6 cellular contexts compared by ENCODE assay signal in the genomic region with DNA sequence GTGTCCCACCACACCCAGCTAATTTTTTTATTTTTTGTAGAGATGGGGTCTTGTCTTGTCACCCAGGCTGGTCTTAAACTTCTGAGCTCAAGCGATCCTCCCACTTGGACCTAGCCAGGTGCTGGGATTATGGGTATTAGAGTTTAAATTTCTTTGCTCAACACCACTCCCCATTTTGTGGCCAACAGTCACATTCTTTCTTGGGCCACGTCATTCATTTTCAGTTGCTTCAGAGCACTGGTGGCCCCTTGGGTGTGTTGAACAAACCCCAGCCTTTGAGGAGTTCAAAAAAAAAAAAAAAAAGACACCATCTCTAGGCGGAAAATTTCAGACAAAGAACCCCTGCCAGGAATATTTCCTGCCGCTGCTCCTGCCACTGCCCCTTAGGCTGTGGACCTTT.
DNase-seq lines count a peak whose midpoint lies in the region; ATAC-seq, FAIRE-seq and TF ChIP-seq lines count a peak whose summit lies in the region.
"Not testable (repeated sequence)": the region's sequence is repeated elsewhere in the genome, so short reads cannot be mapped to it uniquely, and the experiment has no call there.

No MANE protein-coding gene starts in this region.

- not testable (repeated sequence) for H3K79me2 ChIP-seq in KMS-11 (ENCODE audit: insufficient read depth, low read depth)

- not testable (repeated sequence) for H3K36me3 ChIP-seq in KMS-11 (ENCODE audit: insufficient read depth); RWPE2 (ENCODE audit: low read depth)

- 0% methylated on average over 1 of the region's 4 CpGs for WGBS in A549 (ENCODE audit: missing lambda C conversion rate)

- ATAC-seq in A549 (peak; percentile 65 to 76), RWPE2 (ENCODE audit: low read depth) (peak; percentile 40; the same call in 2 of the 3 replicates), esophagus mucosa (peak; percentile 67), Right ventricle myocardium superior (ENCODE audit: poor library complexity) (peak; percentile 36), sciatic nerve (peak; percentile 73)

- not testable (repeated sequence) for TF ChIP-seq RAD21 in A549 (conservative IDR thresholded peaks at IDR 0.05 in 1 of 2, IDR thresholded peaks at IDR 0.05 in 1 of 2)

- H2AFZ ChIP-seq in KMS-11 (ENCODE audit: low read depth), result not testable (repeated sequence)

- intact Hi-C loops in Right ventricle myocardium superior (cut with DNase I); sciatic nerve (cut with DNase I): not testable (repeated sequence)

- TF ChIP-seq POLR2A in A549 (IDR thresholded peaks at IDR 0.05; ENCODE audit: low read length), result not testable (repeated sequence)

- H3K4me3 ChIP-seq in A549; KMS-11 (IDR thresholded peaks at IDR 0.05; ENCODE audit: insufficient read depth, low read depth, low read length); RWPE2 (ENCODE audit: severe bottlenecking): not testable (repeated sequence)

- peak overlapping the region; percentile 59; the same call in 1 of the 2 replicates for H3K9ac ChIP-seq in KMS-11

- CTCF ChIA-PET in A549 (lab: Yijun Ruan, JAX), result not testable (repeated sequence)

- DNase-seq in A549 (ENCODE audit: low read depth in 1 of 2, low spot score in 1 of 2); RWPE2 (ENCODE audit: low spot score); Right ventricle myocardium superior; sciatic nerve (ENCODE audit: low spot score): not testable (repeated sequence)

- POLR2A ChIA-PET in A549 (lab: Yijun Ruan, JAX), result not testable (repeated sequence)

- FAIRE-seq in A549 (lab: Jason Lieb, UNC), result not testable (repeated sequence)

- TF ChIP-seq CTCF in A549 (IDR thresholded peaks at IDR 0.05); KMS-11 (conservative IDR thresholded peaks at IDR 0.05; ENCODE audit: low read depth, low read length); RWPE2 (IDR thresholded peaks at IDR 0.05; ENCODE audit: poor library complexity, severe bottlenecking): not testable (repeated sequence)

- not testable (repeated sequence) for H3K27me3 ChIP-seq in KMS-11 (ENCODE audit: insufficient read depth, low read depth); RWPE2 (ENCODE audit: insufficient read depth, poor library complexity, severe bottlenecking)

- not testable (repeated sequence) for H3K4me1 ChIP-seq in A549; KMS-11 (ENCODE audit: low read depth, poor library complexity, severe bottlenecking); RWPE2 (ENCODE audit: insufficient read depth, poor library complexity, severe bottlenecking)

- not testable (repeated sequence) for H3K27ac ChIP-seq in A549; RWPE2 (ENCODE audit: poor library complexity, severe bottlenecking)
- H3K27ac ChIP-seq in KMS-11, result peak overlapping the region; percentile 82

- not testable (repeated sequence) for H3K9me3 ChIP-seq in A549; RWPE2 (ENCODE audit: severe bottlenecking)

- not testable (repeated sequence) for H4K20me1 ChIP-seq in KMS-11 (ENCODE audit: insufficient read depth)

- TF ChIP-seq EP300 in A549 (IDR thresholded peaks at IDR 0.05), result not testable (repeated sequence)

- not testable (repeated sequence) for H3K4me2 ChIP-seq in A549, KMS-11
